16 cellular contexts compared by ENCODE assay signal in genomic region chr7:50711271-50712175, GRCh38.
A peak's percentile ranks its signal among the peaks of the same experiment; 100 is the strongest.
DNase-seq lines count a peak whose midpoint lies in the region; ATAC-seq and TF ChIP-seq lines count a peak whose summit lies in the region.
"Had no signal": no experiment of that assay in that cellular context is flagged by ENCODE, and none has a peak within 500 bp of the region (broad histone marks: within the 10 kb centered on the region; RNA-seq: fewer than 3 reads in every experiment).

No MANE protein-coding gene starts in this region.

- H3K4me1 ChIP-seq in adipocyte (ENCODE audit: control insufficient read depth, insufficient read depth, low read length): peaks cover 41% of the 10 kb centered on the region
- H3K4me1 ChIP-seq in gastroesophageal sphincter: peaks cover 0 to 72% (median 35%) of the 10 kb centered on the region in 3 donors
- H3K4me1 ChIP-seq in prostate gland (replicated peaks): peaks cover 5% of the 10 kb centered on the region

- ATAC-seq in gastroesophageal sphincter: peak; percentile 15
- no peak for ATAC-seq in HG02981 (IDR thresholded peaks at IDR 0.05; ENCODE audit: unreplicated experiment)
- no peak for ATAC-seq in GM19324 (IDR thresholded peaks at IDR 0.05; ENCODE audit: low FRiP score, unreplicated experiment)
- ATAC-seq: activated T-helper 17 cell treated with anti-CD3 and anti-CD28 coated beads, Interleukin-2, amount 50 U/mL, for 72 hours; stimulated activated naive CD8-positive, alpha-beta T cell treated with anti-CD3 and anti-CD28 coated beads, Interleukin-15, Interleukin-2, amounts not matched to agents 100 U/mL and 50 U/mL, for 24 hours had no signal

- H3K4me3 ChIP-seq in adipocyte (ENCODE audit: low read length) (no peak overlapping the region), gastroesophageal sphincter (no peak overlapping the region), prostate gland (no peak overlapping the region)

- TF ChIP-seq EP300 in gastroesophageal sphincter (IDR thresholded peaks at IDR 0.05): no peak

- TF ChIP-seq CTCF in gastroesophageal sphincter (IDR thresholded peaks at IDR 0.05): no peak
- TF ChIP-seq CTCF in prostate gland (IDR thresholded peaks at IDR 0.05): no peak

- intact Hi-C loops in prostate gland (cut with DNase I): no loop called here

- H3K9me3 ChIP-seq in adipocyte (ENCODE audit: control insufficient read depth, low read length): no peaks in the 10 kb centered on the region
- H3K9me3 ChIP-seq in gastroesophageal sphincter: no peaks in the 10 kb centered on the region
- H3K9me3 ChIP-seq in prostate gland: no peaks in the 10 kb centered on the region

- H3K27me3 ChIP-seq in adipocyte (replicated peaks; ENCODE audit: control insufficient read depth, insufficient read depth, low read length): no peaks in the 10 kb centered on the region
- H3K27me3 ChIP-seq in gastroesophageal sphincter: no peaks in the 10 kb centered on the region
- H3K27me3 ChIP-seq in prostate gland (replicated peaks; ENCODE audit: insufficient read depth): no peaks in the 10 kb centered on the region
- H3K27me3 ChIP-seq: brain microvascular endothelial cell had no signal

- DNase-seq in EH (ENCODE audit: low read depth) (peak; percentile 27), adipocyte (ENCODE audit: low read depth) (peak; percentile 28), prostate gland (ENCODE audit: low spot score) (peak; percentile 34), ecto neural progenitor cell (ENCODE audit: low spot score) (no peak), SW480 (ENCODE audit: low spot score) (no peak)
- DNase-seq: activated CD4-positive, alpha-beta T cell treated with anti-CD3 and anti-CD28 coated beads for 48 hours; brain microvascular endothelial cell; H9; NCI-H2107; retina; stimulated activated naive CD8-positive, alpha-beta T cell treated with anti-CD3 and anti-CD28 coated beads, Interleukin-15, Interleukin-2, amounts not matched to agents 100 U/mL and 50 U/mL, for 24 hours; SW 1271 had no signal

- no peak overlapping the region for H3K9ac ChIP-seq in adipocyte (ENCODE audit: low read length)

- H3K27ac ChIP-seq in gastroesophageal sphincter (peak overlapping the region in 2 of 4 donors; percentile 0 to 12), prostate gland (peak overlapping the region in 1 of 2 donors; percentile 16)
- H3K27ac ChIP-seq: brain microvascular endothelial cell had no signal

- no peaks in the 10 kb centered on the region for H3K36me3 ChIP-seq in adipocyte (ENCODE audit: control insufficient read depth, insufficient read depth, low read length, severe bottlenecking)
- no peaks in the 10 kb centered on the region for H3K36me3 ChIP-seq in gastroesophageal sphincter
- no peaks in the 10 kb centered on the region for H3K36me3 ChIP-seq in prostate gland
- H3K36me3 ChIP-seq: brain microvascular endothelial cell had no signal

- 63 to 74% methylated on average over 4 to 11 of the region's 14 CpGs for WGBS in gastroesophageal sphincter (ENCODE audit: low coverage in 1 of 2), 2 donors
- WGBS in prostate gland: 75% methylated on average over 14 of the region's 14 CpGs

- TF ChIP-seq POLR2A in gastroesophageal sphincter (IDR thresholded peaks at IDR 0.05): no peak
- TF ChIP-seq POLR2A in prostate gland (IDR thresholded peaks at IDR 0.05): no peak

Comparison
In these comparisons a context has a peak if more than half of its experiments do, and no peak if none do; other contexts are left out.
1. DNase-seq: peak in EH (single experiment), adipocyte (single experiment) and prostate gland (single experiment); none in ecto neural progenitor cell (single experiment) and SW480 (single experiment).